In genomic region chr15:90889736-90890456, GRCh38 we compare ENCODE assay signal across 1 cellular context.
TF ChIP-seq lines count a peak whose summit lies in the region.

No MANE protein-coding gene starts in this region.

TF ChIP-seq in IMR-90, 13 proteins besides CTCF, POLR2A, EP300 and RAD21 (continued from another document):
- TF ChIP-seq ELK1 (IDR thresholded peaks at IDR 0.05; ENCODE audit: borderline replicate concordance, low read depth, low read length), result no peak
- no peak for TF ChIP-seq CEBPB (IDR thresholded peaks at IDR 0.05; ENCODE audit: low read depth, low read length)
- TF ChIP-seq USF2 (IDR thresholded peaks at IDR 0.05; ENCODE audit: low read depth, low read length), result no peak
- TF ChIP-seq MAZ (IDR thresholded peaks at IDR 0.05; ENCODE audit: borderline replicate concordance, low read depth, low read length), result no peak
TF ChIP-seq in IMR-90: peak in this region for 0.
